In the genomic region with DNA sequence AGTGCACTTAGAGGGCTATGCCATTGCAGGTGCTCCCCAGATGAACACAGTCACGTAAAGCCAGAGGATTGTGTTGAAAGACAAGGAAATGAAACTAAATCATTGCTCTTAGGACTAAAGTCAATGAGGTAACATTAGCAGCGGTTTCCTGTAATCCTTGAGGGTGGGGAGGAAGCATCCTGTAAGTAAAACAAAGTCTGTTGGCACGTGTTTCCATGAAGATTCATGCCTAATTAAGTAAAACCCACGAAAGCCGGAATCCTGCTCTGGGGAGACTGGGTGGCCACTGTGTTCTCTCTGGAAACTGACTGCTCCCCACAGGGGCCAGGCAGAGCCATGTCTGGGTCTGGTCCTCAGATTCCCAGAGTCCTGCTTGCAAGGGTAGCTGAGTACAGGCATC, we compare ENCODE assay signal across 9 cellular contexts. TPM values are rescaled to one million over a fixed set of nuclear protein-coding genes. Genes with fewer than 3 reads are reported as not detected.
DNase-seq lines count a peak whose midpoint lies in the region; ATAC-seq and TF ChIP-seq lines count a peak whose summit lies in the region.
"Had no signal": no experiment of that assay in that cellular context is flagged by ENCODE, and none has a peak within 500 bp of the region (broad histone marks: within the 10 kb centered on the region; RNA-seq: fewer than 3 reads in every experiment).

No MANE protein-coding gene starts in this region.

- H3F3A ChIP-seq in MM.1S (ENCODE audit: insufficient read depth, low read length) = peaks cover 4% of the 10 kb centered on the region

- no peak overlapping the region for H3K4me3 ChIP-seq in MM.1S (ENCODE audit: low read length)

- peak overlapping the region; percentile 31 for H3K27ac ChIP-seq in MM.1S (ENCODE audit: low read length)

- peak; percentile 76 for ATAC-seq in GM19467 (IDR thresholded peaks at IDR 0.05; ENCODE audit: unreplicated experiment)

- peak overlapping the region; percentile 46 for H3K4me2 ChIP-seq in MM.1S (ENCODE audit: low read depth, low read length)

- no peaks in the 10 kb centered on the region for H4K20me1 ChIP-seq in MM.1S (ENCODE audit: insufficient read depth, low read length)

- DNase-seq in Daoy (ENCODE audit: low read depth) = peak; percentile 65
- peak; percentile 81 for DNase-seq in MM.1S
- DNase-seq in germinal center (ENCODE audit: low spot score) = peak; percentile 64
- no peak for DNase-seq in ACHN
- no peak for DNase-seq in stimulated activated CD4-positive, alpha-beta T cell treated with anti-CD3 and anti-CD28 coated beads, Interleukin-15, amount 100 ng/mL, for 24 hours
- no peak for DNase-seq in effector CD8-positive, alpha-beta T cell (lab: John Stamatoyannopoulos, UW)
- DNase-seq in NK-92 treated with Interleukin-12 subunit alpha and Interleukin-12 subunit beta, amount 100 ng/mL, for 24 hours (lab: John Stamatoyannopoulos, UW) = no peak
- DNase-seq: NCI-H2081 treated with DMSO at 0.1 percent for 48 hours had no signal

- H3K36me3 ChIP-seq in MM.1S (replicated peaks; ENCODE audit: insufficient read depth, low read length) = no peaks in the 10 kb centered on the region

- H2AFZ ChIP-seq in MM.1S (ENCODE audit: low read length) = 0 out of 2 replicates have a peak overlapping the region, but pooled peaks have one; percentile 19

- H3K79me2 ChIP-seq in MM.1S (ENCODE audit: low read length) = no peaks in the 10 kb centered on the region

- H3K9me2 ChIP-seq in MM.1S (replicated peaks; ENCODE audit: insufficient read depth, low read length) = no peaks in the 10 kb centered on the region

- no peaks in the 10 kb centered on the region for H3K9me3 ChIP-seq in MM.1S (replicated peaks; ENCODE audit: insufficient read depth, low read length)

- in situ Hi-C loops in ACHN (cut with HindIII; ENCODE audit: low pct_ligation_motif_present, low pct_unique_long_range_greater_than_20kb, low sequenced_read_pairs) = no loop called here

- peaks cover 17% of the 10 kb centered on the region for H3K4me1 ChIP-seq in MM.1S (ENCODE audit: low read length)

- TF ChIP-seq CTCF in MM.1S (IDR thresholded peaks at IDR 0.05; ENCODE audit: low read length) = no peak

- peak overlapping the region; percentile 9; the same call in 1 of the 2 replicates for H3K9ac ChIP-seq in MM.1S (ENCODE audit: low read length)

- no peaks in the 10 kb centered on the region for H3K27me3 ChIP-seq in MM.1S (replicated peaks; ENCODE audit: insufficient read depth, low read length)

RNA-seq across cellular contexts. Expression of a gene that starts 18.3 kb away (rescaled TPM):
- total RNA-seq in Daoy (2014; rRNA removed; shearing (Covaris generic)) = 20.2 and 31.4 TPM in 2 replicates

Comparison
In these comparisons a context has a peak if more than half of its experiments do, and no peak if none do; other contexts are left out.
1. DNase-seq: peak in Daoy (single experiment), MM.1S (single experiment) and germinal center (single experiment); none in ACHN (single experiment), stimulated activated CD4-positive, alpha-beta T cell treated with anti-CD3 and anti-CD28 coated beads, Interleukin-15, amount 100 ng/mL, for 24 hours (single experiment), effector CD8-positive, alpha-beta T cell (single experiment) and NK-92 treated with Interleukin-12 subunit alpha and Interleukin-12 subunit beta, amount 100 ng/mL, for 24 hours (single experiment).